In genomic region chr16:353404-354285, GRCh38 we compare ENCODE assay signal across 8 cellular contexts.
DNase-seq lines count a peak whose midpoint lies in the region; ATAC-seq and TF ChIP-seq lines count a peak whose summit lies in the region.

No MANE protein-coding gene starts in this region.

- peak overlapping the region; percentile 94 for H3K27ac ChIP-seq in RWPE1

- CTCF ChIA-PET in RWPE1 (lab: Yijun Ruan, JAX) = interaction anchor here (0.7 to 2.0 kb wide), 2 partner anchors 8 to 189 kb away, joined by 3 to 4 read pairs; no protein-coding TSS in a partner anchor

- peak; percentile 5 for ATAC-seq in GM19023 (IDR thresholded peaks at IDR 0.05; ENCODE audit: unreplicated experiment)
- no peak for ATAC-seq in HG02623 (IDR thresholded peaks at IDR 0.05; ENCODE audit: unreplicated experiment)
- no peak for ATAC-seq in GM18870 (IDR thresholded peaks at IDR 0.05; ENCODE audit: unreplicated experiment)

- H3K4me3 ChIP-seq in fibroblast of mammary gland (ENCODE audit: control insufficient read depth, low read depth, low read length) = peak overlapping the region; percentile 26
- peak overlapping the region; percentile 42 for H3K4me3 ChIP-seq in retinal pigment epithelial cell (ENCODE audit: low read length)

- POLR2A ChIA-PET in RWPE1 (lab: Yijun Ruan, JAX; ENCODE audit: low non-redundant PET) = interaction anchor here (0.5 to 0.6 kb wide), 3 partner anchors 88 to 1100 kb away, joined by 3 to 7 read pairs (median 3); no protein-coding TSS in a partner anchor

- TF ChIP-seq CTCF in RWPE1 (conservative IDR thresholded peaks at IDR 0.05; ENCODE audit: low read depth) = no peak
- no peak for TF ChIP-seq CTCF in fibroblast of mammary gland (conservative IDR thresholded peaks at IDR 0.05; ENCODE audit: control insufficient read depth, insufficient read depth, low read depth, low read length)
- TF ChIP-seq CTCF in retinal pigment epithelial cell (conservative IDR thresholded peaks at IDR 0.05; ENCODE audit: low read depth, low read length) = no peak

- DNase-seq in RWPE1 (ENCODE audit: low spot score) (no peak), fibroblast of mammary gland (ENCODE audit: low read depth) (no peak), retinal pigment epithelial cell (ENCODE audit: low read depth) (no peak), NCI-H2171 (lab: John Stamatoyannopoulos, UW) (no peak), NOMO-1 (lab: John Stamatoyannopoulos, UW; ENCODE audit: unreplicated experiment in 2 of 2) (no peak)
